ENCODE assay signal across 1 cellular context in the genomic region with DNA sequence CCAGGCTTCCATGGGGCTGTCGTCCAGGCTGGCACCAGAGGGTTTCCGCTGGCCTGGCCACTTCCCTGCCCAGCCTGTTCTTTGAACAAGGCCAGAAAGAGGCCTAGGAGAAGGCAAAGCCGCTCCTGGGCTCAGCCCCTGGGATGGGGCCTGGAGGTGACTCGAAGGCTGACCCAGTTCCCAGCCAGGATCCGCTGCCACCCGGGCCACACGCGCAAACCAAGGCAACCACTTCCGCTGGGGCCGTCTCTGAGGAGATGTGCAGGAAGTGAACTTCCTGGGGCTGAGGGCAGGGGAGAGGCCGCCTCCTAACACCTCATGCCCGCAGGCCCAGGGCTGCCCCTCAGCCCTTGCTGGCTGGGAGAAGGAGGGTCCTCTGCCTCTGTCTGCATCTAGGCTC.
TF ChIP-seq lines count a peak whose summit lies in the region.

No MANE protein-coding gene starts in this region.

TF ChIP-seq in SK-N-SH, 30 proteins besides CTCF, POLR2A, EP300 and RAD21 (continued from another document):
- TF ChIP-seq, protein P1, sequence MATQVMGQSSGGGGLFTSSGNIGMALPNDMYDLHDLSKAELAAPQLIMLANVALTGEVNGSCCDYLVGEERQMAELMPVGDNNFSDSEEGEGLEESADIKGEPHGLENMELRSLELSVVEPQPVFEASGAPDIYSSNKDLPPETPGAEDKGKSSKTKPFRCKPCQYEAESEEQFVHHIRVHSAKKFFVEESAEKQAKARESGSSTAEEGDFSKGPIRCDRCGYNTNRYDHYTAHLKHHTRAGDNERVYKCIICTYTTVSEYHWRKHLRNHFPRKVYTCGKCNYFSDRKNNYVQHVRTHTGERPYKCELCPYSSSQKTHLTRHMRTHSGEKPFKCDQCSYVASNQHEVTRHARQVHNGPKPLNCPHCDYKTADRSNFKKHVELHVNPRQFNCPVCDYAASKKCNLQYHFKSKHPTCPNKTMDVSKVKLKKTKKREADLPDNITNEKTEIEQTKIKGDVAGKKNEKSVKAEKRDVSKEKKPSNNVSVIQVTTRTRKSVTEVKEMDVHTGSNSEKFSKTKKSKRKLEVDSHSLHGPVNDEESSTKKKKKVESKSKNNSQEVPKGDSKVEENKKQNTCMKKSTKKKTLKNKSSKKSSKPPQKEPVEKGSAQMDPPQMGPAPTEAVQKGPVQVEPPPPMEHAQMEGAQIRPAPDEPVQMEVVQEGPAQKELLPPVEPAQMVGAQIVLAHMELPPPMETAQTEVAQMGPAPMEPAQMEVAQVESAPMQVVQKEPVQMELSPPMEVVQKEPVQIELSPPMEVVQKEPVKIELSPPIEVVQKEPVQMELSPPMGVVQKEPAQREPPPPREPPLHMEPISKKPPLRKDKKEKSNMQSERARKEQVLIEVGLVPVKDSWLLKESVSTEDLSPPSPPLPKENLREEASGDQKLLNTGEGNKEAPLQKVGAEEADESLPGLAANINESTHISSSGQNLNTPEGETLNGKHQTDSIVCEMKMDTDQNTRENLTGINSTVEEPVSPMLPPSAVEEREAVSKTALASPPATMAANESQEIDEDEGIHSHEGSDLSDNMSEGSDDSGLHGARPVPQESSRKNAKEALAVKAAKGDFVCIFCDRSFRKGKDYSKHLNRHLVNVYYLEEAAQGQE (IDR thresholded peaks at IDR 0.05; ENCODE audit: low read depth, low read length), result no peak
- TF ChIP-seq RCOR1 (IDR thresholded peaks at IDR 0.05; ENCODE audit: low read length) (no peak), SIN3A (IDR thresholded peaks at IDR 0.05; ENCODE audit: borderline replicate concordance, low read depth, low read length) (no peak), POLR2AphosphoS5 (IDR thresholded peaks at IDR 0.05; ENCODE audit: low read depth, low read length) (no peak), RFX5 (IDR thresholded peaks at IDR 0.05; ENCODE audit: low read length) (no peak), ELF1 (IDR thresholded peaks at IDR 0.05) (no peak), TAF1 (IDR thresholded peaks at IDR 0.05; ENCODE audit: borderline replicate concordance, low read depth, low read length) (no peak), CHD2 (IDR thresholded peaks at IDR 0.05; ENCODE audit: low read length, partially characterized antibody) (no peak), RXRA (IDR thresholded peaks at IDR 0.05; ENCODE audit: borderline replicate concordance, low read depth) (no peak), NFIC (IDR thresholded peaks at IDR 0.05; ENCODE audit: borderline replicate concordance) (no peak), FOSL2 (IDR thresholded peaks at IDR 0.05; ENCODE audit: borderline replicate concordance, low read depth) (no peak), SMC3 (IDR thresholded peaks at IDR 0.05; ENCODE audit: low read depth, low read length) (no peak)
- TF ChIP-seq, protein P2, sequence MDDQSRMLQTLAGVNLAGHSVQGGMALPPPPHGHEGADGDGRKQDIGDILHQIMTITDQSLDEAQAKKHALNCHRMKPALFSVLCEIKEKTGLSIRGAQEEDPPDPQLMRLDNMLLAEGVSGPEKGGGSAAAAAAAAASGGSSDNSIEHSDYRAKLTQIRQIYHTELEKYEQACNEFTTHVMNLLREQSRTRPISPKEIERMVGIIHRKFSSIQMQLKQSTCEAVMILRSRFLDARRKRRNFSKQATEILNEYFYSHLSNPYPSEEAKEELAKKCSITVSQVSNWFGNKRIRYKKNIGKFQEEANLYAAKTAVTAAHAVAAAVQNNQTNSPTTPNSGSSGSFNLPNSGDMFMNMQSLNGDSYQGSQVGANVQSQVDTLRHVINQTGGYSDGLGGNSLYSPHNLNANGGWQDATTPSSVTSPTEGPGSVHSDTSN (IDR thresholded peaks at IDR 0.05), result no peak
- TF ChIP-seq, protein P3, sequence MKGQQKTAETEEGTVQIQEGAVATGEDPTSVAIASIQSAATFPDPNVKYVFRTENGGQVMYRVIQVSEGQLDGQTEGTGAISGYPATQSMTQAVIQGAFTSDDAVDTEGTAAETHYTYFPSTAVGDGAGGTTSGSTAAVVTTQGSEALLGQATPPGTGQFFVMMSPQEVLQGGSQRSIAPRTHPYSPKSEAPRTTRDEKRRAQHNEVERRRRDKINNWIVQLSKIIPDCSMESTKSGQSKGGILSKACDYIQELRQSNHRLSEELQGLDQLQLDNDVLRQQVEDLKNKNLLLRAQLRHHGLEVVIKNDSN (IDR thresholded peaks at IDR 0.05; ENCODE audit: borderline replicate concordance, low read depth), result no peak
- TF ChIP-seq, protein P4, sequence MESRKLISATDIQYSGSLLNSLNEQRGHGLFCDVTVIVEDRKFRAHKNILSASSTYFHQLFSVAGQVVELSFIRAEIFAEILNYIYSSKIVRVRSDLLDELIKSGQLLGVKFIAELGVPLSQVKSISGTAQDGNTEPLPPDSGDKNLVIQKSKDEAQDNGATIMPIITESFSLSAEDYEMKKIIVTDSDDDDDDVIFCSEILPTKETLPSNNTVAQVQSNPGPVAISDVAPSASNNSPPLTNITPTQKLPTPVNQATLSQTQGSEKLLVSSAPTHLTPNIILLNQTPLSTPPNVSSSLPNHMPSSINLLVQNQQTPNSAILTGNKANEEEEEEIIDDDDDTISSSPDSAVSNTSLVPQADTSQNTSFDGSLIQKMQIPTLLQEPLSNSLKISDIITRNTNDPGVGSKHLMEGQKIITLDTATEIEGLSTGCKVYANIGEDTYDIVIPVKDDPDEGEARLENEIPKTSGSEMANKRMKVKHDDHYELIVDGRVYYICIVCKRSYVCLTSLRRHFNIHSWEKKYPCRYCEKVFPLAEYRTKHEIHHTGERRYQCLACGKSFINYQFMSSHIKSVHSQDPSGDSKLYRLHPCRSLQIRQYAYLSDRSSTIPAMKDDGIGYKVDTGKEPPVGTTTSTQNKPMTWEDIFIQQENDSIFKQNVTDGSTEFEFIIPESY (IDR thresholded peaks at IDR 0.05; ENCODE audit: borderline replicate concordance, low read depth), result no peak
